ENCODE assay signal across 8 cellular contexts in the genomic region with DNA sequence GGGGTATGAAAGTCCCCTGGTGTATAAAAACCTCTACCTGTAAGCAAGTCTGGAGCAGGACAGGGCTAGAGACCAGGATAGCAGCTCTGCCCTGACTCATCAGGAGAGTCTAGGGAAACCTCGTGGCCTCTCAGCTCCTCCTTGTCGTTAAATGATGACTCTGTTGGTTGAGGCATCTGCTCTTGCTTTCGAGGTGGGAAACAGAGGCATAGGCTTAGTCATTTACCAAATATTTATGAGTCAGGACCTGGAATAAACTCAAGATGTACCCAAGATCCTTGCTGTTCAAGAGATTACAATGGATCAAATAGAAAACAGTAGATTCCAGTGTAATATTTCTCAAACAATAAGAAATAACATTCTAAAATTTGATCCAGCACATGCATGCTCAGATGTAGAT. TPM values are rescaled to one million over a fixed set of nuclear protein-coding genes. Genes with fewer than 3 reads are reported as not detected.
DNase-seq lines count a peak whose midpoint lies in the region; ATAC-seq and TF ChIP-seq lines count a peak whose summit lies in the region.

No MANE protein-coding gene starts in this region.

- H3K36me3 Mint-ChIP-seq in osteocyte (ENCODE audit: unreplicated experiment): peaks cover 20% of the 10 kb centered on the region

- no peaks in the 10 kb centered on the region for H3K36me3 ChIP-seq in colonic mucosa

- intact Hi-C loops in colonic mucosa (cut with DNase I) (loop anchor here (10.0 kb wide), 1 partner anchor 50 kb away; the partner anchor contains the start of gene SRC), posterior cingulate gyrus (cut with DNase I) (no loop called here)

- H3K27ac ChIP-seq in colonic mucosa: peak overlapping the region; percentile 69

- H3K4me3 Mint-ChIP-seq in osteocyte (ENCODE audit: unreplicated experiment): no peak overlapping the region

- H3K4me1 Mint-ChIP-seq in osteocyte (ENCODE audit: unreplicated experiment): peaks cover 34% of the 10 kb centered on the region

- H3K27ac Mint-ChIP-seq in osteocyte (ENCODE audit: unreplicated experiment): peak overlapping the region; percentile 69

- no peaks in the 10 kb centered on the region for H3K9me3 ChIP-seq in colonic mucosa

- H3K4me1 ChIP-seq in colonic mucosa: peaks cover 17% of the 10 kb centered on the region

- no peak overlapping the region for H3K4me3 ChIP-seq in colonic mucosa

- H3K9ac ChIP-seq in colonic mucosa (ENCODE audit: low read depth in 2 of 2, low read length in 2 of 2): no peak overlapping the region

- ATAC-seq in GM21528 (IDR thresholded peaks at IDR 0.05; ENCODE audit: low FRiP score, unreplicated experiment): no peak

- DNase-seq in COLO668 (lab: John Stamatoyannopoulos, UW; ENCODE audit: unreplicated experiment): peak; percentile 46
- DNase-seq in M059J (ENCODE audit: low read depth): peak; percentile 100
- no peak for DNase-seq in colonic mucosa
- DNase-seq in osteocyte (ENCODE audit: extremely low spot score, unreplicated experiment): no peak
- DNase-seq in NCI-H345 (lab: John Stamatoyannopoulos, UW): no peak
- DNase-seq in NCI-H2107 (lab: John Stamatoyannopoulos, UW): no peak
- DNase-seq in posterior cingulate gyrus: no peak

- no peaks in the 10 kb centered on the region for H3K27me3 ChIP-seq in colonic mucosa

- no peaks in the 10 kb centered on the region for H3K27me3 Mint-ChIP-seq in osteocyte (ENCODE audit: unreplicated experiment)

- no peak for TF ChIP-seq CTCF in colonic mucosa (IDR thresholded peaks at IDR 0.05)
- no peak for TF ChIP-seq CTCF in osteocyte (IDR thresholded peaks at IDR 0.05)

- H3K9me3 Mint-ChIP-seq in osteocyte (ENCODE audit: unreplicated experiment): peaks cover 5% of the 10 kb centered on the region

RNA-seq across cellular contexts. Expression of gene MANBAL, which starts 5.5 kb away (rescaled TPM):
- 40.3 and 45.9 TPM in 2 replicates for total RNA-seq in M059J (2014; rRNA removed; shearing (Covaris generic))
- total RNA-seq in colonic mucosa (10 to 100 TPM; 27.1 to 44.6 TPM), osteocyte (45.5 and 45.8 TPM in 2 replicates)

RNA-seq across cellular contexts. Expression of gene GHRH, which starts 33.4 kb away (rescaled TPM):
- not detected in 2 replicates for total RNA-seq in M059J (2014; rRNA removed; shearing (Covaris generic))
- not detected for total RNA-seq in colonic mucosa
- not detected in 2 replicates for total RNA-seq in osteocyte

RNA-seq across cellular contexts. Expression of gene SRC, which starts 50.9 kb away (rescaled TPM):
- total RNA-seq in M059J (2014; rRNA removed; shearing (Covaris generic)): 16.5 and 24.3 TPM in 2 replicates
- total RNA-seq in colonic mucosa (100 to 1,000 TPM; 102 to 123 TPM), osteocyte (30.1 and 32.5 TPM in 2 replicates)

Comparison
In these comparisons a context has a peak if more than half of its experiments do, and no peak if none do; other contexts are left out.
1. DNase-seq: peak in COLO668 (single experiment) and M059J (single experiment); none in colonic mucosa (single experiment), osteocyte (single experiment), NCI-H345 (single experiment), NCI-H2107 (single experiment) and posterior cingulate gyrus (0 of 10).